Comparison of ENCODE assay signal across 30 cellular contexts in genomic region chr1:29959356-29959755, GRCh38.
"Had no signal": no experiment of that assay in that cellular context is flagged by ENCODE, and none has a peak within 500 bp of the region (broad histone marks: within the 10 kb centered on the region; RNA-seq: fewer than 3 reads in every experiment).

No MANE protein-coding gene starts in this region.

- H3K36me3 Mint-ChIP-seq: activated CD4-positive, alpha-beta memory T cell treated with anti-CD3 and anti-CD28 coated beads for 36 hours; activated CD8-positive, alpha-beta memory T cell treated with anti-CD3 and anti-CD28 coated beads, Interleukin-2, amount 10 ng/mL, durations not matched to agents 7 days and 5 days; activated naive CD4-positive, alpha-beta T cell treated with anti-CD3 and anti-CD28 coated beads, Interleukin-2, amount 10 ng/mL, durations not matched to agents 7 days and 5 days; activated naive CD4-positive, alpha-beta T cell treated with anti-CD3 and anti-CD28 coated beads, Interleukin-2, amount 50 U/mL, for 72 hours; activated naive CD8-positive, alpha-beta T cell treated with anti-CD3 and anti-CD28 coated beads, Interleukin-2, amount 10 ng/mL, durations not matched to agents 7 days and 5 days; brain had no signal

- DNase-seq: activated CD4-positive, alpha-beta memory T cell treated with anti-CD3 and anti-CD28 coated beads for 36 hours; activated CD4-positive, alpha-beta T cell treated with anti-CD3 and anti-CD28 coated beads for 36 hours; activated CD4-positive, alpha-beta T cell treated with anti-CD3 and anti-CD28 coated beads, Interleukin-2, amount 10 ng/mL, durations not matched to agents 24 days and 14 days; activated CD4-positive, CD25-positive, alpha-beta regulatory T cell; activated CD4-positive, CD25-positive, alpha-beta regulatory T cell treated with anti-CD3 and anti-CD28 coated beads, Interleukin-2, amount 50 U/mL, for 72 hours; activated CD8-positive, alpha-beta memory T cell treated with anti-CD3 and anti-CD28 coated beads, Interleukin-2, amount 10 ng/mL, durations not matched to agents 7 days and 5 days; activated CD8-positive, alpha-beta memory T cell treated with anti-CD3 and anti-CD28 coated beads, Interleukin-2, amount 50 U/mL, for 4 hours; activated CD8-positive, alpha-beta T cell treated with anti-CD3 and anti-CD28 coated beads, Interleukin-2, amount 10 ng/mL, durations not matched to agents 7 days and 5 days; activated effector memory CD4-positive, alpha-beta T cell treated with anti-CD3 and anti-CD28 coated beads, Interleukin-2, amount 50 U/mL, for 16 hours; activated naive CD4-positive, alpha-beta T cell; activated naive CD4-positive, alpha-beta T cell treated with anti-CD3 and anti-CD28 coated beads, Interleukin-2, amount 10 ng/mL, durations not matched to agents 7 days and 5 days; activated naive CD8-positive, alpha-beta T cell treated with anti-CD3 and anti-CD28 coated beads, Interleukin-2, amount 10 ng/mL, durations not matched to agents 7 days and 5 days; activated T-cell treated with anti-CD3 and anti-CD28 coated beads, Interleukin-2, amount 50 U/mL, for 1 hour; activated T-cell treated with anti-CD3 and anti-CD28 coated beads, Interleukin-2, amount 50 U/mL, for 48 hours; cortex of kidney; dermis blood vessel endothelial cell; effector memory CD4-positive, alpha-beta T cell; erythroblast; esophagus squamous epithelium; foreskin melanocyte; heart right ventricle; T-helper 2 cell had no signal

- H3K4me3 ChIP-seq: ascending aorta, breast epithelium, esophagus squamous epithelium, gastroesophageal sphincter, heart right ventricle had no signal

- H3K4me1 Mint-ChIP-seq: activated CD4-positive, alpha-beta T cell treated with anti-CD3 and anti-CD28 coated beads for 36 hours; activated CD4-positive, alpha-beta T cell treated with anti-CD3 and anti-CD28 coated beads, Interleukin-2, amount 10 ng/mL, durations not matched to agents 24 days and 14 days; activated naive CD4-positive, alpha-beta T cell treated with anti-CD3 and anti-CD28 coated beads, Interleukin-2, amount 10 ng/mL, durations not matched to agents 7 days and 5 days; activated naive CD8-positive, alpha-beta T cell treated with anti-CD3 and anti-CD28 coated beads, Interleukin-2, amount 10 ng/mL, durations not matched to agents 7 days and 5 days; central memory CD8-positive, alpha-beta T cell had no signal

- H3K27me3 ChIP-seq: ascending aorta had no signal

- H3K9me3 ChIP-seq: ascending aorta, breast epithelium, esophagus squamous epithelium, gastroesophageal sphincter, heart right ventricle had no signal

- H3K27ac Mint-ChIP-seq: activated CD4-positive, alpha-beta memory T cell treated with anti-CD3 and anti-CD28 coated beads for 36 hours; activated CD4-positive, alpha-beta T cell treated with anti-CD3 and anti-CD28 coated beads for 36 hours; activated CD4-positive, alpha-beta T cell treated with anti-CD3 and anti-CD28 coated beads, Interleukin-2, amount 10 ng/mL, durations not matched to agents 24 days and 14 days; activated CD8-positive, alpha-beta memory T cell treated with anti-CD3 and anti-CD28 coated beads, Interleukin-2, amount 10 ng/mL, durations not matched to agents 7 days and 5 days; activated CD8-positive, alpha-beta T cell treated with anti-CD3 and anti-CD28 coated beads, Interleukin-2, amount 10 ng/mL, durations not matched to agents 7 days and 5 days; activated naive CD4-positive, alpha-beta T cell treated with anti-CD3 and anti-CD28 coated beads, Interleukin-2, amount 10 ng/mL, durations not matched to agents 7 days and 5 days; activated naive CD4-positive, alpha-beta T cell treated with anti-CD3 and anti-CD28 coated beads, Interleukin-2, amount 50 U/mL, for 72 hours; activated naive CD8-positive, alpha-beta T cell treated with anti-CD3 and anti-CD28 coated beads, Interleukin-2, amount 10 ng/mL, durations not matched to agents 7 days and 5 days; activated T-helper 1 cell treated with anti-CD3 and anti-CD28 coated beads, Interleukin-12 subunit alpha, Interleukin-12 subunit beta, Interleukin-2, Interleukin-4 antibody, amounts not matched to agents 30 ng/mL and 10 ng/mL and 1 ng/mL, durations not matched to agents 14 hours and 24 hours and 36 hours; activated T-helper 2 cell treated with anti-CD3 and anti-CD28 coated beads, Interferon-gamma antibody, Interleukin-2, Interleukin-4, amounts not matched to agents 10 μg/mL and 5 μg/mL and 100 μg/mL, durations not matched to agents 14 hours and 24 hours and 36 hours had no signal

- H3K4me1 ChIP-seq: ascending aorta, breast epithelium, esophagus squamous epithelium, gastroesophageal sphincter had no signal

- H3K4me3 Mint-ChIP-seq: activated CD4-positive, alpha-beta memory T cell treated with anti-CD3 and anti-CD28 coated beads for 36 hours; activated CD4-positive, alpha-beta T cell treated with anti-CD3 and anti-CD28 coated beads for 36 hours; activated CD4-positive, alpha-beta T cell treated with anti-CD3 and anti-CD28 coated beads, Interleukin-2, amount 10 ng/mL, durations not matched to agents 24 days and 14 days; activated CD8-positive, alpha-beta memory T cell treated with anti-CD3 and anti-CD28 coated beads, Interleukin-2, amount 10 ng/mL, durations not matched to agents 7 days and 5 days; activated CD8-positive, alpha-beta T cell treated with anti-CD3 and anti-CD28 coated beads, Interleukin-2, amount 10 ng/mL, durations not matched to agents 7 days and 5 days; activated naive CD4-positive, alpha-beta T cell treated with anti-CD3 and anti-CD28 coated beads, Interleukin-2, amount 10 ng/mL, durations not matched to agents 7 days and 5 days; activated naive CD8-positive, alpha-beta T cell treated with anti-CD3 and anti-CD28 coated beads, Interleukin-2, amount 10 ng/mL, durations not matched to agents 7 days and 5 days; activated T-helper 1 cell treated with anti-CD3 and anti-CD28 coated beads, Interleukin-12 subunit alpha, Interleukin-12 subunit beta, Interleukin-2, Interleukin-4 antibody, amounts not matched to agents 30 ng/mL and 10 ng/mL and 1 ng/mL, durations not matched to agents 14 hours and 24 hours and 36 hours; brain; central memory CD8-positive, alpha-beta T cell had no signal

- H3K27me3 Mint-ChIP-seq: activated CD4-positive, alpha-beta T cell treated with anti-CD3 and anti-CD28 coated beads, Interleukin-2, amount 10 ng/mL, durations not matched to agents 24 days and 14 days; activated CD8-positive, alpha-beta memory T cell treated with anti-CD3 and anti-CD28 coated beads, Interleukin-2, amount 10 ng/mL, durations not matched to agents 7 days and 5 days; activated naive CD4-positive, alpha-beta T cell treated with anti-CD3 and anti-CD28 coated beads, Interleukin-2, amount 10 ng/mL, durations not matched to agents 7 days and 5 days; activated naive CD8-positive, alpha-beta T cell treated with anti-CD3 and anti-CD28 coated beads, Interleukin-2, amount 10 ng/mL, durations not matched to agents 7 days and 5 days had no signal

- H3K36me3 ChIP-seq: ascending aorta, breast epithelium, esophagus squamous epithelium, gastroesophageal sphincter, heart right ventricle had no signal

- H3K27ac ChIP-seq: ascending aorta, breast epithelium, esophagus squamous epithelium, gastroesophageal sphincter, heart right ventricle had no signal

- H3K9me3 Mint-ChIP-seq: activated CD4-positive, alpha-beta memory T cell treated with anti-CD3 and anti-CD28 coated beads for 36 hours; activated CD4-positive, alpha-beta T cell treated with anti-CD3 and anti-CD28 coated beads, Interleukin-2, amount 10 ng/mL, durations not matched to agents 24 days and 14 days; activated naive CD4-positive, alpha-beta T cell treated with anti-CD3 and anti-CD28 coated beads, Interleukin-2, amount 10 ng/mL, durations not matched to agents 7 days and 5 days; activated naive CD8-positive, alpha-beta T cell treated with anti-CD3 and anti-CD28 coated beads, Interleukin-2, amount 10 ng/mL, durations not matched to agents 7 days and 5 days; activated T-helper 1 cell treated with anti-CD3 and anti-CD28 coated beads, Interleukin-12 subunit alpha, Interleukin-12 subunit beta, Interleukin-2, Interleukin-4 antibody, amounts not matched to agents 30 ng/mL and 10 ng/mL and 1 ng/mL, durations not matched to agents 14 hours and 24 hours and 36 hours; activated T-helper 2 cell treated with anti-CD3 and anti-CD28 coated beads, Interferon-gamma antibody, Interleukin-2, Interleukin-4, amounts not matched to agents 10 μg/mL and 5 μg/mL and 100 μg/mL, durations not matched to agents 14 hours and 24 hours and 36 hours; central memory CD8-positive, alpha-beta T cell had no signal

- ATAC-seq: activated CD4-positive, alpha-beta T cell treated with anti-CD3 and anti-CD28 coated beads for 36 hours; activated CD8-positive, alpha-beta memory T cell treated with anti-CD3 and anti-CD28 coated beads, Interleukin-2, amount 10 ng/mL, durations not matched to agents 7 days and 5 days; activated CD8-positive, alpha-beta T cell treated with anti-CD3 and anti-CD28 coated beads, Interleukin-2, amount 10 ng/mL, durations not matched to agents 7 days and 5 days; activated naive CD4-positive, alpha-beta T cell treated with anti-CD3 and anti-CD28 coated beads, Interleukin-2, amount 50 U/mL, for 72 hours; gastroesophageal sphincter; heart right ventricle had no signal
